In the genomic region with DNA sequence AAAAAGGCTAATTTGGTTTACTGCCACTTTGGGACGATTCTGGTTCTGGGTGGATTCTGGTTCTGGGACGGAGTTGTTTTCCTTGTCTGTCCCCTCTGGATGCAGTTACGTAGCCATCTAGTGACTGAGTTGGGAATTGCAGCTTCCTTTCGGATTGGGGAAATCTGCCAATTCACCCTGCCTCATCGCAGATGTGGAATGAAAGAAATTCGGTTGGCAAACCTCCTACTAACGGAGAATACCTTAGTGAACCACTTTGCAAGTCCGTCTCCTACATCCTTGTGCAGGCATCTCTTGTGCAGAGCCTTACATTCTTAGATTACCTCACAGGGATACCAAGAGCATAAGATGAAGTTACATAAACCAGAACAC, we compare ENCODE assay signal across 8 cellular contexts. TPM values are rescaled to one million over a fixed set of nuclear protein-coding genes. Genes with fewer than 3 reads are reported as not detected.
A peak's percentile ranks its signal among the peaks of the same experiment; 100 is the strongest.
DNase-seq lines count a peak whose midpoint lies in the region; ATAC-seq and TF ChIP-seq lines count a peak whose summit lies in the region.

No MANE protein-coding gene starts in this region.

- POLR2A ChIA-PET in Caco-2 (lab: Charles Lee), result no interaction called here
- POLR2A ChIA-PET in PC-9 (lab: Charles Lee; ENCODE audit: unreplicated experiment), result no interaction called here

- H3K27me3 ChIP-seq in Caco-2 (replicated peaks; ENCODE audit: control insufficient read depth, insufficient read depth, low read length), result no peaks in the 10 kb centered on the region
- H3K27me3 ChIP-seq in PC-9 (ENCODE audit: insufficient read depth, low read depth), result no peaks in the 10 kb centered on the region
- H3K27me3 ChIP-seq in fibroblast of lung (ENCODE audit: control insufficient read depth, insufficient read depth, low read length), result no peaks in the 10 kb centered on the region

- H3K27ac Mint-ChIP-seq in Caco-2 (ENCODE audit: unreplicated experiment), result peak overlapping the region; percentile 77
- H3K27ac Mint-ChIP-seq in IgD-negative memory B cell, result peak overlapping the region in 1 of 3 donors; percentile 91
- peak overlapping the region; percentile 83 for H3K27ac Mint-ChIP-seq in activated T-cell treated with anti-CD3 and anti-CD28 coated beads, Interleukin-2, amount 50 U/mL, for 72 hours
- H3K27ac Mint-ChIP-seq in natural killer cell, result peak overlapping the region; percentile 56 to 79

- TF ChIP-seq CTCF in Caco-2 (IDR thresholded peaks at IDR 0.05; ENCODE audit: insufficient read depth in 1 of 2, low read depth in 1 of 2, low read length in 1 of 2, severe bottlenecking in 1 of 2, unreplicated experiment in 1 of 2) (peak; percentile 82 to 91), PC-9 (conservative IDR thresholded peaks at IDR 0.05) (peak; percentile 96), fibroblast of lung (conservative IDR thresholded peaks at IDR 0.05 in 1 of 2, IDR thresholded peaks at IDR 0.05 in 1 of 2; ENCODE audit: low read depth in 1 of 2, low read length in 2 of 2) (peak; percentile 99), natural killer cell (IDR thresholded peaks at IDR 0.05) (peak; percentile 99)

- H3K79me2 ChIP-seq in PC-9 (ENCODE audit: low read depth) (no peaks in the 10 kb centered on the region), fibroblast of lung (ENCODE audit: control insufficient read depth, insufficient read depth, low read length) (no peaks in the 10 kb centered on the region)

- peak overlapping the region; percentile 11 for H3K9ac ChIP-seq in fibroblast of lung (ENCODE audit: insufficient read depth, low read length)

- H3K4me1 Mint-ChIP-seq in Caco-2 (ENCODE audit: low read depth, unreplicated experiment), result peaks cover 53% of the 10 kb centered on the region
- peaks cover 25 to 45% (median 42%) of the 10 kb centered on the region in 3 donors for H3K4me1 Mint-ChIP-seq in IgD-negative memory B cell
- peaks cover 70% of the 10 kb centered on the region for H3K4me1 Mint-ChIP-seq in activated T-cell treated with anti-CD3 and anti-CD28 coated beads, Interleukin-2, amount 50 U/mL, for 72 hours (ENCODE audit: low read depth)
- peaks cover 24 to 38% of the 10 kb centered on the region in 2 donors for H3K4me1 Mint-ChIP-seq in natural killer cell

- peak overlapping the region; percentile 70; the same call in 1 of the 2 replicates for H2AFZ ChIP-seq in PC-9
- H2AFZ ChIP-seq in fibroblast of lung (ENCODE audit: low read length), result peak overlapping the region; percentile 89

- peaks cover 46% of the 10 kb centered on the region for H3K4me1 ChIP-seq in Caco-2
- H3K4me1 ChIP-seq in PC-9 (replicated peaks; ENCODE audit: insufficient read depth), result peaks cover 19% of the 10 kb centered on the region
- H3K4me1 ChIP-seq in fibroblast of lung (ENCODE audit: control insufficient read depth, extremely low read depth, insufficient read depth, low read length), result no peaks in the 10 kb centered on the region

- peak overlapping the region; percentile 52 for H3K4me3 Mint-ChIP-seq in Caco-2 (ENCODE audit: unreplicated experiment)
- H3K4me3 Mint-ChIP-seq in IgD-negative memory B cell, result peak overlapping the region; percentile 72 to 98 (median 89)
- peak overlapping the region; percentile 81 to 86 for H3K4me3 Mint-ChIP-seq in activated T-cell treated with anti-CD3 and anti-CD28 coated beads, Interleukin-2, amount 50 U/mL, for 72 hours
- H3K4me3 Mint-ChIP-seq in natural killer cell, result peak overlapping the region; percentile 82

- H3K27ac ChIP-seq in PC-9 (peak overlapping the region; percentile 36), fibroblast of lung (ENCODE audit: insufficient read depth, low read length) (no peak overlapping the region)

- H3K9me2 ChIP-seq in PC-9 (ENCODE audit: insufficient read depth), result no peaks in the 10 kb centered on the region

- intact Hi-C loops in Caco-2 (cut with micrococcal nuclease; ENCODE audit: unreplicated experiment) (loop anchor here (1.0 to 2.0 kb wide), 2 partner anchors 190 to 202 kb away; partner anchors contain the start of gene TRPM7), PC-9 (cut with micrococcal nuclease; ENCODE audit: unreplicated experiment) (loop anchor here (2.0 kb wide), 2 partner anchors 112 to 200 kb away; partner anchors contain the start of gene SPPL2A), natural killer cell (cut with micrococcal nuclease) (loop anchor here (1.0 to 10.0 kb wide), 3 partner anchors 72 to 202 kb away; no protein-coding TSS in a partner anchor)

- H3F3A ChIP-seq in PC-9 (ENCODE audit: insufficient read depth, low read depth), result no peaks in the 10 kb centered on the region

- ATAC-seq in activated T-cell treated with anti-CD3 and anti-CD28 coated beads, Interleukin-2, amount 50 U/mL, for 72 hours (replicated peaks in 1 of 2), result no peak
- ATAC-seq in natural killer cell (peak; percentile 49 to 65 (median 59)), GM21619 (IDR thresholded peaks at IDR 0.05; ENCODE audit: unreplicated experiment) (no peak)

- H3K36me3 Mint-ChIP-seq in Caco-2 (ENCODE audit: insufficient read depth, unreplicated experiment) (peaks cover 23% of the 10 kb centered on the region), IgD-negative memory B cell (no peaks in the 10 kb centered on the region), natural killer cell (no peaks in the 10 kb centered on the region)
- peaks cover 0 to 2% of the 10 kb centered on the region in 2 donors for H3K36me3 Mint-ChIP-seq in activated T-cell treated with anti-CD3 and anti-CD28 coated beads, Interleukin-2, amount 50 U/mL, for 72 hours (ENCODE audit: insufficient read depth in 2 of 2)

- CTCF ChIA-PET in Caco-2 (lab: Charles Lee) (interaction anchor here (0.5 kb wide), 1 partner anchor 232 kb away, joined by 11 read pairs; no protein-coding TSS in a partner anchor), PC-9 (lab: Charles Lee) (interaction anchor here (0.6 to 1.0 kb wide), 2 partner anchors 8 to 138 kb away, joined by 3 read pairs; no protein-coding TSS in a partner anchor)

- H3K4me2 ChIP-seq in PC-9, result peak overlapping the region; percentile 74
- peak overlapping the region; percentile 71 for H3K4me2 ChIP-seq in fibroblast of lung (ENCODE audit: extremely low read depth, insufficient read depth, low read length)

- H3K36me3 ChIP-seq in Caco-2 (ENCODE audit: control insufficient read depth, insufficient read depth, low read length), result no peaks in the 10 kb centered on the region
- no peaks in the 10 kb centered on the region for H3K36me3 ChIP-seq in PC-9 (ENCODE audit: low read depth)
- no peaks in the 10 kb centered on the region for H3K36me3 ChIP-seq in fibroblast of lung (ENCODE audit: control insufficient read depth, insufficient read depth, low read length)

- no TSS peak for BruUV-seq in Caco-2 (replicated peaks; lab: Mats Ljungman, UMichigan)
- no TSS peak for BruUV-seq in PC-9 (replicated peaks; lab: Mats Ljungman, UMichigan)

- DNase-seq in Caco-2, result peak; percentile 83 to 88
- peak; percentile 74 to 84 for DNase-seq in PC-9
- peak; percentile 60 to 81 for DNase-seq in activated T-cell treated with anti-CD3 and anti-CD28 coated beads, Interleukin-2, amount 50 U/mL, for 72 hours
- peak; percentile 89 to 95 for DNase-seq in fibroblast of lung (ENCODE audit: low read depth in 2 of 2)
- peak; percentile 50 for DNase-seq in natural killer cell
- peak; percentile 25 to 76 (median 38) for DNase-seq in stimulated activated naive CD4-positive, alpha-beta T cell (lab: John Stamatoyannopoulos, UW)

- no peak overlapping the region for H3K4me3 ChIP-seq in Caco-2 (ENCODE audit: low read depth, low read length)
- H3K4me3 ChIP-seq in PC-9, result peak overlapping the region; percentile 48; the same call in 1 of the 2 replicates
- peak overlapping the region; percentile 2 to 74 (median 30) for H3K4me3 ChIP-seq in fibroblast of lung (replicated peaks in 1 of 4; ENCODE audit: control extremely low read depth in 1 of 4, insufficient read depth in 1 of 4, low read depth in 3 of 4, low read length in 4 of 4)

- H3K9me3 Mint-ChIP-seq in Caco-2 (ENCODE audit: unreplicated experiment) (peaks cover 8% of the 10 kb centered on the region), IgD-negative memory B cell (no peaks in the 10 kb centered on the region), natural killer cell (no peaks in the 10 kb centered on the region)
- no peaks in the 10 kb centered on the region for H3K9me3 Mint-ChIP-seq in activated T-cell treated with anti-CD3 and anti-CD28 coated beads, Interleukin-2, amount 50 U/mL, for 72 hours

- peaks cover 7% of the 10 kb centered on the region for H3K9me3 ChIP-seq in Caco-2
- H3K9me3 ChIP-seq in PC-9 (ENCODE audit: insufficient read depth, low read depth), result no peaks in the 10 kb centered on the region
- no peaks in the 10 kb centered on the region for H3K9me3 ChIP-seq in fibroblast of lung (ENCODE audit: control insufficient read depth, insufficient read depth, low read depth, low read length)

- H4K20me1 ChIP-seq in PC-9 (ENCODE audit: insufficient read depth), result no peaks in the 10 kb centered on the region
- H4K20me1 ChIP-seq in fibroblast of lung (ENCODE audit: control insufficient read depth, extremely low read depth, insufficient read depth, low read length), result no peaks in the 10 kb centered on the region

- no peaks in the 10 kb centered on the region for H3K27me3 Mint-ChIP-seq in Caco-2 (ENCODE audit: insufficient read depth, unreplicated experiment)
- H3K27me3 Mint-ChIP-seq in IgD-negative memory B cell, result no peaks in the 10 kb centered on the region
- peaks cover 20% of the 10 kb centered on the region for H3K27me3 Mint-ChIP-seq in activated T-cell treated with anti-CD3 and anti-CD28 coated beads, Interleukin-2, amount 50 U/mL, for 72 hours (ENCODE audit: low read depth)
- peaks cover 7 to 8% of the 10 kb centered on the region in 2 donors for H3K27me3 Mint-ChIP-seq in natural killer cell (ENCODE audit: low read depth in 2 of 2)

RNA-seq across cellular contexts. Expression of gene AP4E1, which starts 31.5 kb away (rescaled TPM):
- 15.9 and 17.9 TPM in 2 replicates for total RNA-seq in Caco-2 (2022)
- polyA plus RNA-seq in IgD-negative memory B cell, result 2.5 TPM
- 5.7 and 10.0 TPM in 2 replicates for total RNA-seq in PC-9 (2021)
- 10 to 100 TPM; 13.3 to 17.1 TPM for total RNA-seq in activated T-cell treated with anti-CD3 and anti-CD28 coated beads, Interleukin-2, amount 50 U/mL, for 72 hours
- total RNA-seq in fibroblast of lung, result 14.4 and 19.7 TPM in 2 replicates
- polyA plus RNA-seq in fibroblast of lung, result 7.2 and 7.3 TPM in 2 replicates
- 6.6 and 7.6 TPM in 2 replicates for polyA plus RNA-seq in fibroblast of lung (2012)
- polyA minus RNA-seq in fibroblast of lung (ENCODE audit: low replicate concordance), result 2.5 and 2.8 TPM in 2 replicates
- total RNA-seq in natural killer cell, result 10 to 100 TPM; 13.1 to 14.5 (median 14.1) TPM

Comparison
In these comparisons a context has a peak if more than half of its experiments do, and no peak if none do; other contexts are left out.
1. DNase-seq: peak in every context shown above with its lines; median percentile 92 in fibroblast of lung; 86 in Caco-2; 79 in PC-9; 70 in activated T-cell treated with anti-CD3 and anti-CD28 coated beads, Interleukin-2, amount 50 U/mL, for 72 hours; 50 in natural killer cell; 38 in stimulated activated naive CD4-positive, alpha-beta T cell.
2. ATAC-seq: peak in natural killer cell (3 of 3); none in activated T-cell treated with anti-CD3 and anti-CD28 coated beads, Interleukin-2, amount 50 U/mL, for 72 hours (0 of 2) and GM21619 (single experiment).
3. Peak in every context shown above with its lines, with median percentiles within 50 percentile points of each other: H3K4me3 Mint-ChIP-seq and CTCF ChIP-seq.